15 cellular contexts compared by ENCODE assay signal in the genomic region with DNA sequence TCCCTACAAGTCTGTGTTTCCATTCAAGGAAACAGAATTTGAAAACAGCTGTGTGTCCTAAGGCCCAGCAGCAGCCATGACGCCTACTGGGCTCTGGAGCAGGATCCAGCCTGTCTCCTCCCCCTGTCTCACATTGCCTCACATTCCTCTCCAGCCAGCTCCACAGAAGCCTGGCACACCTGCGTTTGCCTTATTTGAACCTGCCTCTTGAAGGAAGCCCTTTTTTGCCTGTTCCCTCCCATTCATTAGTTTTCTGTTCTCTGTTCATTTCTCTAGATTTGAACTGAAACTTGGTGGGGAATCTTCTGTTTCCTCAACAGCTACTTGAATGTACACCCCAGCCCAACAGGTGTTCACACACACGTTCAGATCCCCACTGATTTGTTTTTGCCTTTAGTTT.
DNase-seq lines count a peak whose midpoint lies in the region; ATAC-seq and TF ChIP-seq lines count a peak whose summit lies in the region.
"Had no signal": no experiment of that assay in that cellular context is flagged by ENCODE, and none has a peak within 500 bp of the region (broad histone marks: within the 10 kb centered on the region; RNA-seq: fewer than 3 reads in every experiment).

No MANE protein-coding gene starts in this region.

- peaks cover 60% of the 10 kb centered on the region for H3K4me1 Mint-ChIP-seq in glutamatergic neuron (ENCODE audit: low read depth, unreplicated experiment)
- no peaks in the 10 kb centered on the region for H3K4me1 Mint-ChIP-seq in activated naive CD8-positive, alpha-beta T cell treated with anti-CD3 and anti-CD28 coated beads for 36 hours
- H3K4me1 Mint-ChIP-seq: stimulated activated naive CD8-positive, alpha-beta T cell treated with anti-CD3 and anti-CD28 coated beads, Interleukin-15, amount 100 ng/mL, for 72 hours had no signal

- H3K36me3 Mint-ChIP-seq in glutamatergic neuron (ENCODE audit: unreplicated experiment) = no peaks in the 10 kb centered on the region
- no peaks in the 10 kb centered on the region for H3K36me3 Mint-ChIP-seq in activated naive CD8-positive, alpha-beta T cell treated with anti-CD3 and anti-CD28 coated beads for 36 hours

- ATAC-seq in GM18519 (IDR thresholded peaks at IDR 0.05; ENCODE audit: low FRiP score, unreplicated experiment) = peak; percentile 46
- peak; percentile 69 for ATAC-seq in GM21526 (IDR thresholded peaks at IDR 0.05; ENCODE audit: low FRiP score, unreplicated experiment)
- peak; percentile 52 for ATAC-seq in HG03354 (IDR thresholded peaks at IDR 0.05; ENCODE audit: poor library complexity, severe bottlenecking, unreplicated experiment)
- no peak for ATAC-seq in HG02610 (IDR thresholded peaks at IDR 0.05; ENCODE audit: unreplicated experiment)
- no peak for ATAC-seq in stimulated activated naive CD8-positive, alpha-beta T cell treated with anti-CD3 and anti-CD28 coated beads, Interleukin-15, Interleukin-2, amounts not matched to agents 100 U/mL and 50 U/mL, for 24 hours
- ATAC-seq: stimulated activated naive CD8-positive, alpha-beta T cell treated with anti-CD3 and anti-CD28 coated beads, Interleukin-15, amount 100 ng/mL, for 72 hours had no signal

- no peak for TF ChIP-seq CTCF in glutamatergic neuron (IDR thresholded peaks at IDR 0.05; ENCODE audit: partially characterized antibody, unreplicated experiment)

- peak overlapping the region; percentile 53 for H3K27ac Mint-ChIP-seq in glutamatergic neuron (ENCODE audit: unreplicated experiment)
- H3K27ac Mint-ChIP-seq in activated naive CD8-positive, alpha-beta T cell treated with anti-CD3 and anti-CD28 coated beads for 36 hours = no peak overlapping the region
- H3K27ac Mint-ChIP-seq: activated T-cell treated with anti-CD3 and anti-CD28 coated beads, Interleukin-2, amount 50 U/mL, for 24 hours; stimulated activated naive CD8-positive, alpha-beta T cell treated with anti-CD3 and anti-CD28 coated beads, Interleukin-15, amount 100 ng/mL, for 72 hours had no signal

- peak overlapping the region; percentile 15 for H3K4me3 Mint-ChIP-seq in glutamatergic neuron (ENCODE audit: unreplicated experiment)
- H3K4me3 Mint-ChIP-seq in activated naive CD8-positive, alpha-beta T cell treated with anti-CD3 and anti-CD28 coated beads for 36 hours = no peak overlapping the region
- H3K4me3 Mint-ChIP-seq: activated T-cell treated with anti-CD3 and anti-CD28 coated beads, Interleukin-2, amount 50 U/mL, for 24 hours; stimulated activated naive CD8-positive, alpha-beta T cell treated with anti-CD3 and anti-CD28 coated beads, Interleukin-15, amount 100 ng/mL, for 72 hours had no signal

- H3K9me3 Mint-ChIP-seq in glutamatergic neuron (ENCODE audit: unreplicated experiment) = peaks cover 6% of the 10 kb centered on the region
- H3K9me3 Mint-ChIP-seq in activated naive CD8-positive, alpha-beta T cell treated with anti-CD3 and anti-CD28 coated beads for 36 hours = no peaks in the 10 kb centered on the region
- H3K9me3 Mint-ChIP-seq: activated T-cell treated with anti-CD3 and anti-CD28 coated beads, Interleukin-2, amount 50 U/mL, for 24 hours had no signal

- H3K27me3 Mint-ChIP-seq in glutamatergic neuron (ENCODE audit: unreplicated experiment) = peaks cover 2% of the 10 kb centered on the region
- no peaks in the 10 kb centered on the region for H3K27me3 Mint-ChIP-seq in activated naive CD8-positive, alpha-beta T cell treated with anti-CD3 and anti-CD28 coated beads for 36 hours
- H3K27me3 Mint-ChIP-seq: activated T-cell treated with anti-CD3 and anti-CD28 coated beads, Interleukin-2, amount 50 U/mL, for 24 hours; stimulated activated naive CD8-positive, alpha-beta T cell treated with anti-CD3 and anti-CD28 coated beads, Interleukin-15, amount 100 ng/mL, for 72 hours had no signal

- DNase-seq in glutamatergic neuron = no peak
- DNase-seq in NOMO-1 treated with dmso at 0.1 percent for 144 hours (lab: John Stamatoyannopoulos, UW; ENCODE audit: unreplicated experiment) = no peak
- DNase-seq in stimulated activated naive CD8-positive, alpha-beta T cell treated with anti-CD3 and anti-CD28 coated beads, Interleukin-15, Interleukin-2, amounts not matched to agents 100 U/mL and 50 U/mL, for 24 hours = no peak
- no peak for DNase-seq in activated naive CD8-positive, alpha-beta T cell treated with anti-CD3 and anti-CD28 coated beads for 36 hours
- DNase-seq: activated CD4-positive, alpha-beta T cell treated with anti-CD3 and anti-CD28 coated beads for 1 hour; activated T-cell treated with anti-CD3 and anti-CD28 coated beads, Interleukin-2, amount 50 U/mL, for 24 hours; GOT3; NCI-H2081 treated with DMSO at 0.1 percent for 48 hours; retina; stimulated activated CD4-positive, alpha-beta T cell treated with anti-CD3 and anti-CD28 coated beads, Interleukin-4, amount 100 ng/mL, for 4 hours; stimulated activated naive CD8-positive, alpha-beta T cell treated with anti-CD3 and anti-CD28 coated beads, Interleukin-15, amount 100 ng/mL, for 72 hours had no signal

Comparison
In these comparisons a context has a peak if more than half of its experiments do, and no peak if none do; other contexts are left out.
1. ATAC-seq: peak in GM18519 (single experiment), GM21526 (single experiment) and HG03354 (single experiment); none in HG02610 (single experiment) and stimulated activated naive CD8-positive, alpha-beta T cell treated with anti-CD3 and anti-CD28 coated beads, Interleukin-15, Interleukin-2, amounts not matched to agents 100 U/mL and 50 U/mL, for 24 hours (single experiment).